Comparison of ENCODE assay signal across 1 cellular context in the genomic region with DNA sequence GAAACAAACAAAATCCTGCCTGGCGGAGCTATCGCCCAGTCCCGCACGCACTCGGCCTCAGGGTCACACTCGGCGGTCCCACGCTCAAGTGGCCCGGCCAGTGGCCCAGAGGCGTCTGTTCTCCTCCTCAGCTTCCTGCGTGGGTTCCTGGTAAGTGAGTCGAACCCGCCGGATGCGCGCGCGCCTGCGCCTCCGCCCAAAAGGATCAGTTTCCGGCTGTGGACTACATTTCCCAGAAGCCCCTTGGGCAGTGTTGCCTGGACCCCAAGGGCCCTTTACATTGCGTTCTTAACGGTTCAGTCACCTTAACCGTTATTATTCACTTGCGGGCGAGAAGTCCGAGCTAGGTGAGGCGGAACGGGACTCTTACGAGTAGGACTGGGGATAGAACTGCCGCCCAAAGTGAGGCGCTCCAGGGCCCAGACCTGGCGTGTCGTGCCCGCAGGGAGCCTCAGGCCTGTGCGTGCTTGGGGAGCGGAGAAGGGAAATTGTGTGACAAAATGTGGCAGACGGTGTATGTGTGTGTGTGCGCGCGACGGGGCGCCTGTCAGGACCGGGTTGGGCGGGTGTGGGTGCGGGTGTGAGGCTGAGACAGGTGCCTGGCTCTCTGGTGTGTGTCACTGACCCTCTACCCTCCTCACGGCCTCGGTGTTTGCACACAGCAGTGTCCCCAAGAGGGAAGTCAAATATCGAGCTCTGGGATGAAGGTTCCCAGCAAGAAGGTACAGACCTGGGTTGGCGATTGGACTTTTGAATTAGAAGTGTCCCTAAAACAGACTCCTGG.
TF ChIP-seq lines count a peak whose summit lies in the region.

Gene ZNF546, plus strand, starts transcription at position 250 of the 784 bp plus-strand sequence. CDS start 1,267 bp downstream, outside the sequence.

TF ChIP-seq in HepG2, 621 proteins besides CTCF, POLR2A, EP300 and RAD21 (continued from another document and continues in another):
- TF ChIP-seq IKZF4 (CRISPR knock-in tag; IDR thresholded peaks at IDR 0.05; ENCODE audit: borderline replicate concordance, low read depth, not compliant biosample characterization) (peak; percentile 17), TSC22D2 (CRISPR knock-in tag; IDR thresholded peaks at IDR 0.05; ENCODE audit: borderline replicate concordance) (peak; percentile 35; the same call in 1 of the 2 replicates), MAZ (IDR thresholded peaks at IDR 0.05; ENCODE audit: borderline replicate concordance, low read depth, low read length) (no peak), MAZ (CRISPR knock-in tag; IDR thresholded peaks at IDR 0.05; ENCODE audit: low read depth) (peak; percentile 65; the same call in 1 of the 2 replicates), NFATC3 (CRISPR knock-in tag; IDR thresholded peaks at IDR 0.05) (no peak), MIXL1 (CRISPR knock-in tag; IDR thresholded peaks at IDR 0.05) (peak; percentile 49; the same call in 1 of the 2 replicates), ZBTB21 (CRISPR knock-in tag; IDR thresholded peaks at IDR 0.05) (0 out of 2 replicates have a peak, but pooled peaks have one; percentile 7), ZNF501 (CRISPR knock-in tag; IDR thresholded peaks at IDR 0.05) (peak; percentile 94), CBX1 (IDR thresholded peaks at IDR 0.05; ENCODE audit: low read depth) (no peak), HHEX (CRISPR knock-in tag; IDR thresholded peaks at IDR 0.05) (no peak), FOSL1 (CRISPR knock-in tag; IDR thresholded peaks at IDR 0.05; ENCODE audit: borderline replicate concordance) (no peak), ZNF691 (CRISPR knock-in tag; IDR thresholded peaks at IDR 0.05; ENCODE audit: borderline replicate concordance, low read depth) (peak; percentile 66; the same call in 1 of the 2 replicates), ISL2 (CRISPR knock-in tag; IDR thresholded peaks at IDR 0.05) (peak; percentile 33; the same call in 1 of the 2 replicates), FOXO1 (CRISPR knock-in tag; IDR thresholded peaks at IDR 0.05) (0 out of 2 replicates have a peak, but pooled peaks have one; percentile 6), MEIS1 (CRISPR knock-in tag; IDR thresholded peaks at IDR 0.05; ENCODE audit: borderline replicate concordance) (peak; percentile 78), ZNF776 (CRISPR knock-in tag; IDR thresholded peaks at IDR 0.05) (no peak), DMAP1 (CRISPR knock-in tag; IDR thresholded peaks at IDR 0.05) (peak; percentile 84), ZNF547 (CRISPR knock-in tag; IDR thresholded peaks at IDR 0.05) (peak; percentile 60; the same call in 1 of the 2 replicates), MZF1 (CRISPR knock-in tag; IDR thresholded peaks at IDR 0.05; ENCODE audit: borderline replicate concordance) (no peak), ELF1 (CRISPR knock-in tag; IDR thresholded peaks at IDR 0.05) (peak; percentile 85), MYPOP (CRISPR knock-in tag; IDR thresholded peaks at IDR 0.05) (no peak; the same call in 1 of the 2 replicates), PHF20 (CRISPR knock-in tag; IDR thresholded peaks at IDR 0.05) (peak; percentile 77), LBX2 (CRISPR knock-in tag; IDR thresholded peaks at IDR 0.05; ENCODE audit: borderline replicate concordance) (peak; percentile 89; the same call in 1 of the 2 replicates), ZMAT3 (CRISPR knock-in tag; conservative IDR thresholded peaks at IDR 0.05) (peak; percentile 84), CEBPG (CRISPR knock-in tag; IDR thresholded peaks at IDR 0.05) (0 out of 2 replicates have a peak, but pooled peaks have one; percentile 10), NFYB (CRISPR knock-in tag; IDR thresholded peaks at IDR 0.05) (no peak; the same call in 1 of the 2 replicates), ZNF749 (CRISPR knock-in tag; IDR thresholded peaks at IDR 0.05; ENCODE audit: borderline replicate concordance) (no peak), GZF1 (CRISPR knock-in tag; IDR thresholded peaks at IDR 0.05) (0 out of 2 replicates have a peak, but pooled peaks have one; percentile 56), SKI (IDR thresholded peaks at IDR 0.05; ENCODE audit: partially characterized antibody) (no peak), SATB2 (CRISPR knock-in tag; IDR thresholded peaks at IDR 0.05) (peak; percentile 72; the same call in 1 of the 2 replicates), HOXA9 (CRISPR knock-in tag; IDR thresholded peaks at IDR 0.05; ENCODE audit: borderline replicate concordance) (peak; percentile 61; the same call in 1 of the 2 replicates), ERF (CRISPR knock-in tag; IDR thresholded peaks at IDR 0.05) (peak; percentile 69), ZNF646 (CRISPR knock-in tag; IDR thresholded peaks at IDR 0.05) (no peak; the same call in 1 of the 2 replicates), CCDC6 (CRISPR knock-in tag; IDR thresholded peaks at IDR 0.05) (0 out of 2 replicates have a peak, but pooled peaks have one; percentile 49), NR2F6 (IDR thresholded peaks at IDR 0.05) (no peak), NR2F6 (CRISPR knock-in tag; IDR thresholded peaks at IDR 0.05) (0 out of 2 replicates have a peak, but pooled peaks have one; percentile 16), NCOA1 (CRISPR knock-in tag; IDR thresholded peaks at IDR 0.05) (no peak), ZFY (CRISPR knock-in tag; IDR thresholded peaks at IDR 0.05) (peak; percentile 98), MXD3 (CRISPR knock-in tag; IDR thresholded peaks at IDR 0.05) (peak; percentile 68; the same call in 1 of the 2 replicates), ZNF253 (CRISPR knock-in tag; IDR thresholded peaks at IDR 0.05; ENCODE audit: borderline replicate concordance) (peak; percentile 88; the same call in 1 of the 2 replicates), ZBTB34 (CRISPR knock-in tag; IDR thresholded peaks at IDR 0.05) (peak; percentile 49; the same call in 1 of the 2 replicates), KLF6 (CRISPR knock-in tag; IDR thresholded peaks at IDR 0.05) (peak; percentile 56; the same call in 1 of the 2 replicates), KLF11 (CRISPR knock-in tag; IDR thresholded peaks at IDR 0.05) (peak; percentile 45; the same call in 1 of the 2 replicates)
- TF ChIP-seq, protein P1, sequence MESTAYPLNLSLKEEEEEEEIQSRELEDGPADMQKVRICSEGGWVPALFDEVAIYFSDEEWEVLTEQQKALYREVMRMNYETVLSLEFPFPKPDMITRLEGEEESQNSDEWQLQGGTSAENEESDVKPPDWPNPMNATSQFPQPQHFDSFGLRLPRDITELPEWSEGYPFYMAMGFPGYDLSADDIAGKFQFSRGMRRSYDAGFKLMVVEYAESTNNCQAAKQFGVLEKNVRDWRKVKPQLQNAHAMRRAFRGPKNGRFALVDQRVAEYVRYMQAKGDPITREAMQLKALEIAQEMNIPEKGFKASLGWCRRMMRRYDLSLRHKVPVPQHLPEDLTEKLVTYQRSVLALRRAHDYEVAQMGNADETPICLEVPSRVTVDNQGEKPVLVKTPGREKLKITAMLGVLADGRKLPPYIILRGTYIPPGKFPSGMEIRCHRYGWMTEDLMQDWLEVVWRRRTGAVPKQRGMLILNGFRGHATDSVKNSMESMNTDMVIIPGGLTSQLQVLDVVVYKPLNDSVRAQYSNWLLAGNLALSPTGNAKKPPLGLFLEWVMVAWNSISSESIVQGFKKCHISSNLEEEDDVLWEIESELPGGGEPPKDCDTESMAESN (CRISPR knock-in tag; conservative IDR thresholded peaks at IDR 0.05) = peak; percentile 74
- TF ChIP-seq, protein P2, sequence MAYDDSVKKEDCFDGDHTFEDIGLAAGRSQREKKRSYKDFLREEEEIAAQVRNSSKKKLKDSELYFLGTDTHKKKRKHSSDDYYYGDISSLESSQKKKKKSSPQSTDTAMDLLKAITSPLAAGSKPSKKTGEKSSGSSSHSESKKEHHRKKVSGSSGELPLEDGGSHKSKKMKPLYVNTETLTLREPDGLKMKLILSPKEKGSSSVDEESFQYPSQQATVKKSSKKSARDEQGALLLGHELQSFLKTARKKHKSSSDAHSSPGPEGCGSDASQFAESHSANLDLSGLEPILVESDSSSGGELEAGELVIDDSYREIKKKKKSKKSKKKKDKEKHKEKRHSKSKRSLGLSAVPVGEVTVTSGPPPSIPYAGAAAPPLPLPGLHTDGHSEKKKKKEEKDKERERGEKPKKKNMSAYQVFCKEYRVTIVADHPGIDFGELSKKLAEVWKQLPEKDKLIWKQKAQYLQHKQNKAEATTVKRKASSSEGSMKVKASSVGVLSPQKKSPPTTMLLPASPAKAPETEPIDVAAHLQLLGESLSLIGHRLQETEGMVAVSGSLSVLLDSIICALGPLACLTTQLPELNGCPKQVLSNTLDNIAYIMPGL (CRISPR knock-in tag; IDR thresholded peaks at IDR 0.05; ENCODE audit: borderline replicate concordance in 1 of 2, low read depth in 1 of 2) = peak in 1 of 2 experiments; percentile 86; a peak in 3 of 4 replicates
- TF ChIP-seq, protein P3, sequence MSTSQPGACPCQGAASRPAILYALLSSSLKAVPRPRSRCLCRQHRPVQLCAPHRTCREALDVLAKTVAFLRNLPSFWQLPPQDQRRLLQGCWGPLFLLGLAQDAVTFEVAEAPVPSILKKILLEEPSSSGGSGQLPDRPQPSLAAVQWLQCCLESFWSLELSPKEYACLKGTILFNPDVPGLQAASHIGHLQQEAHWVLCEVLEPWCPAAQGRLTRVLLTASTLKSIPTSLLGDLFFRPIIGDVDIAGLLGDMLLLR (CRISPR knock-in tag; IDR thresholded peaks at IDR 0.05) = 0 out of 2 replicates have a peak, but pooled peaks have one; percentile 30
- TF ChIP-seq, protein P4, sequence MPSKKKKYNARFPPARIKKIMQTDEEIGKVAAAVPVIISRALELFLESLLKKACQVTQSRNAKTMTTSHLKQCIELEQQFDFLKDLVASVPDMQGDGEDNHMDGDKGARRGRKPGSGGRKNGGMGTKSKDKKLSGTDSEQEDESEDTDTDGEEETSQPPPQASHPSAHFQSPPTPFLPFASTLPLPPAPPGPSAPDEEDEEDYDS (CRISPR knock-in tag; IDR thresholded peaks at IDR 0.05) = peak; percentile 50; the same call in 1 of the 2 replicates
